In genomic region chr6:13006578-13007300, GRCh38 we compare ENCODE assay signal across 17 cellular contexts.
DNase-seq lines count a peak whose midpoint lies in the region; TF ChIP-seq lines count a peak whose summit lies in the region.
"Had no signal": no experiment of that assay in that cellular context is flagged by ENCODE, and none has a peak within 500 bp of the region (broad histone marks: within the 10 kb centered on the region; RNA-seq: fewer than 3 reads in every experiment).

No MANE protein-coding gene starts in this region.

- no peak overlapping the region for H3K4me3 Mint-ChIP-seq in endodermal cell
- no peak overlapping the region for H3K4me3 Mint-ChIP-seq in type B pancreatic cell
- H3K4me3 Mint-ChIP-seq: activated CD8-positive, alpha-beta T cell treated with anti-CD3 and anti-CD28 coated beads, Interleukin-2, amount 10 ng/mL, durations not matched to agents 7 days and 5 days; CD4-positive, alpha-beta memory T cell had no signal

- H3K27me3 ChIP-seq in endodermal cell (ENCODE audit: control insufficient read depth, insufficient read depth, low read length, poor library complexity, severe bottlenecking): no peaks in the 10 kb centered on the region
- H3K27me3 ChIP-seq: colonic mucosa, left lung had no signal

- H3K4me3 ChIP-seq in endodermal cell (ENCODE audit: low read length): peak overlapping the region; percentile 66
- H3K4me3 ChIP-seq: colonic mucosa, left lung had no signal

- WGBS in endodermal cell (ENCODE audit: insufficient coverage in 1 of 2, insufficient read length in 1 of 2), 2 experiments: 95 to 96% methylated on average over 3 to 4 of the region's 4 CpGs

- no peak overlapping the region for H3K27ac ChIP-seq in endodermal cell (ENCODE audit: low read depth, low read length)
- H3K27ac ChIP-seq: colonic mucosa, left lung had no signal

- H3K27ac Mint-ChIP-seq in endodermal cell (no peak overlapping the region), type B pancreatic cell (no peak overlapping the region)
- H3K27ac Mint-ChIP-seq: activated CD8-positive, alpha-beta T cell treated with anti-CD3 and anti-CD28 coated beads, Interleukin-2, amount 10 ng/mL, durations not matched to agents 7 days and 5 days; CD4-positive, alpha-beta memory T cell had no signal

- H3K9ac ChIP-seq in endodermal cell (ENCODE audit: extremely low read depth, low read length, poor library complexity, severe bottlenecking): no peak overlapping the region

- TF ChIP-seq CTCF in endodermal cell (conservative IDR thresholded peaks at IDR 0.05) (no peak), type B pancreatic cell (conservative IDR thresholded peaks at IDR 0.05) (no peak)

- H3K27me3 Mint-ChIP-seq in endodermal cell (ENCODE audit: insufficient read depth) (peaks cover 48% of the 10 kb centered on the region), type B pancreatic cell (peaks cover 16% of the 10 kb centered on the region)

- no peaks in the 10 kb centered on the region for H3K36me3 Mint-ChIP-seq in endodermal cell (ENCODE audit: low read depth)
- H3K36me3 Mint-ChIP-seq in type B pancreatic cell: no peaks in the 10 kb centered on the region
- H3K36me3 Mint-ChIP-seq: CD4-positive, alpha-beta memory T cell had no signal

- H3K9me3 ChIP-seq in endodermal cell (ENCODE audit: control insufficient read depth, low read length): no peaks in the 10 kb centered on the region
- H3K9me3 ChIP-seq: colonic mucosa, left lung had no signal

- DNase-seq in NCI-H146 (lab: John Stamatoyannopoulos, UW) (peak; percentile 52), NCI-H146 treated with DMSO at 0.1 percent for 48 hours (lab: John Stamatoyannopoulos, UW; ENCODE audit: unreplicated experiment) (no peak), NCI-H226 (peak; percentile 87), endodermal cell (no peak), non-pigmented ciliary epithelial cell (ENCODE audit: low read depth) (peak; percentile 28), type B pancreatic cell (ENCODE audit: extremely low spot score, unreplicated experiment) (no peak), HT-29 (ENCODE audit: low spot score) (no peak), putamen (ENCODE audit: low spot score) (no peak)
- DNase-seq: activated CD8-positive, alpha-beta T cell treated with anti-CD3 and anti-CD28 coated beads, Interleukin-2, amount 10 ng/mL, durations not matched to agents 7 days and 5 days; amygdala; CD4-positive, alpha-beta memory T cell; colonic mucosa; left lung; MM.1S; NCI-H2107; posterior cingulate gyrus; stimulated activated CD4-positive, alpha-beta T cell treated with anti-CD3 and anti-CD28 coated beads, Interleukin-15, amount 100 ng/mL, for 24 hours had no signal

- H3K36me3 ChIP-seq in endodermal cell (ENCODE audit: control insufficient read depth, insufficient read depth, low read length): no peaks in the 10 kb centered on the region
- H3K36me3 ChIP-seq: colonic mucosa, left lung had no signal

- H3K9me3 Mint-ChIP-seq in endodermal cell: no peaks in the 10 kb centered on the region
- no peaks in the 10 kb centered on the region for H3K9me3 Mint-ChIP-seq in type B pancreatic cell
- H3K9me3 Mint-ChIP-seq: CD4-positive, alpha-beta memory T cell had no signal

- peaks cover 48% of the 10 kb centered on the region for H3K4me1 Mint-ChIP-seq in endodermal cell
- peaks cover 4% of the 10 kb centered on the region for H3K4me1 Mint-ChIP-seq in type B pancreatic cell (ENCODE audit: unreplicated experiment)
- H3K4me1 Mint-ChIP-seq: CD4-positive, alpha-beta memory T cell had no signal

- peaks cover 31% of the 10 kb centered on the region for H3K4me1 ChIP-seq in endodermal cell (ENCODE audit: control insufficient read depth, insufficient read depth, low read length)
- H3K4me1 ChIP-seq: colonic mucosa had no signal

Comparison
In these comparisons a context has a peak if more than half of its experiments do, and no peak if none do; other contexts are left out.
1. DNase-seq: peak in NCI-H146 (single experiment), NCI-H226 (single experiment) and non-pigmented ciliary epithelial cell (single experiment); none in NCI-H146 treated with DMSO at 0.1 percent for 48 hours (single experiment), endodermal cell (single experiment), type B pancreatic cell (single experiment), HT-29 (single experiment) and putamen (single experiment).